ENCODE assay signal across 14 cellular contexts in genomic region chr9:88236531-88237453, GRCh38.
DNase-seq lines count a peak whose midpoint lies in the region; ATAC-seq, FAIRE-seq and TF ChIP-seq lines count a peak whose summit lies in the region.
"Had no signal": no experiment of that assay in that cellular context is flagged by ENCODE, and none has a peak within 500 bp of the region (broad histone marks: within the 10 kb centered on the region; RNA-seq: fewer than 3 reads in every experiment).

No MANE protein-coding gene starts in this region.

- no peak overlapping the region for H3K4me3 Mint-ChIP-seq in astrocyte (ENCODE audit: unreplicated experiment)
- no peak overlapping the region for H3K4me3 Mint-ChIP-seq in activated T-cell treated with anti-CD3 and anti-CD28 coated beads, Interleukin-2, amount 50 U/mL, for 24 hours
- H3K4me3 Mint-ChIP-seq: activated CD4-positive, alpha-beta memory T cell treated with anti-CD3 and anti-CD28 coated beads, Interleukin-2, amount 10 ng/mL, durations not matched to agents 7 days and 5 days; T-helper 17 cell had no signal

- TF ChIP-seq CTCF in AG10803 (conservative IDR thresholded peaks at IDR 0.05; ENCODE audit: low read length) = no peak
- TF ChIP-seq CTCF in astrocyte (IDR thresholded peaks at IDR 0.05; ENCODE audit: insufficient read depth, low read depth, low read length) = no peak
- TF ChIP-seq CTCF in ovary (IDR thresholded peaks at IDR 0.05) = no peak

- H3K27me3 ChIP-seq in astrocyte (ENCODE audit: insufficient read depth, low read length) = no peaks in the 10 kb centered on the region
- no peaks in the 10 kb centered on the region for H3K27me3 ChIP-seq in ovary

- H4K20me1 ChIP-seq in astrocyte (ENCODE audit: insufficient read depth, low read length) = no peaks in the 10 kb centered on the region

- H3K27ac ChIP-seq in astrocyte (ENCODE audit: low read depth, low read length) (no peak overlapping the region), ovary (no peak overlapping the region)

- H3K79me2 ChIP-seq in astrocyte (ENCODE audit: insufficient read depth, low read length) = no peaks in the 10 kb centered on the region

- H3K27me3 Mint-ChIP-seq in astrocyte (ENCODE audit: low read depth, unreplicated experiment) = no peaks in the 10 kb centered on the region
- H3K27me3 Mint-ChIP-seq in activated T-cell treated with anti-CD3 and anti-CD28 coated beads, Interleukin-2, amount 50 U/mL, for 24 hours = peaks cover 31% of the 10 kb centered on the region

- H3K36me3 Mint-ChIP-seq in astrocyte (ENCODE audit: low read depth, unreplicated experiment) = no peaks in the 10 kb centered on the region
- H3K36me3 Mint-ChIP-seq in activated T-cell treated with anti-CD3 and anti-CD28 coated beads, Interleukin-2, amount 50 U/mL, for 24 hours (ENCODE audit: low read depth) = no peaks in the 10 kb centered on the region

- H3K4me1 ChIP-seq in astrocyte (ENCODE audit: insufficient read depth, low read length) (no peaks in the 10 kb centered on the region), ovary (ENCODE audit: insufficient read depth) (peaks cover 10% of the 10 kb centered on the region)

- peaks cover 29% of the 10 kb centered on the region for H3K4me1 Mint-ChIP-seq in astrocyte (ENCODE audit: low read depth, unreplicated experiment)
- H3K4me1 Mint-ChIP-seq in activated T-cell treated with anti-CD3 and anti-CD28 coated beads, Interleukin-2, amount 50 U/mL, for 24 hours (ENCODE audit: low read depth) = peaks cover 12% of the 10 kb centered on the region

- H3K9me3 Mint-ChIP-seq in astrocyte (ENCODE audit: unreplicated experiment) = peaks cover 5% of the 10 kb centered on the region
- peaks cover 5% of the 10 kb centered on the region for H3K9me3 Mint-ChIP-seq in activated T-cell treated with anti-CD3 and anti-CD28 coated beads, Interleukin-2, amount 50 U/mL, for 24 hours
- H3K9me3 Mint-ChIP-seq: activated CD4-positive, alpha-beta memory T cell treated with anti-CD3 and anti-CD28 coated beads, Interleukin-2, amount 10 ng/mL, durations not matched to agents 7 days and 5 days had no signal

- no peak for ATAC-seq in GM18868 (IDR thresholded peaks at IDR 0.05; ENCODE audit: unreplicated experiment)
- ATAC-seq: activated naive CD4-positive, alpha-beta T cell treated with anti-CD3 and anti-CD28 coated beads, Interleukin-2, amount 50 U/mL, for 72 hours; T-helper 17 cell had no signal

- DNase-seq in AG10803 (ENCODE audit: low read depth) (peak; percentile 87), astrocyte (ENCODE audit: low read depth) (peak; percentile 74), globus pallidus (ENCODE audit: low spot score) (peak; percentile 62), ovary (peak; percentile 21 to 79 (median 54)), KBM-7 (no peak), NCI-H446 treated with DMSO at 0.1 percent for 48 hours (lab: John Stamatoyannopoulos, UW) (no peak)
- DNase-seq in activated T-cell treated with anti-CD3 and anti-CD28 coated beads, Interleukin-2, amount 50 U/mL, for 24 hours = no peak
- DNase-seq: activated CD4-positive, alpha-beta memory T cell treated with anti-CD3 and anti-CD28 coated beads, Interleukin-2, amount 10 ng/mL, durations not matched to agents 7 days and 5 days; AML-193; DMS79 treated with DMSO at 0.1 percent for 48 hours; NCI-H2029 treated with DMSO at 0.1 percent for 48 hours; T-helper 17 cell had no signal

- H3K27ac Mint-ChIP-seq in astrocyte (ENCODE audit: unreplicated experiment) = no peak overlapping the region
- H3K27ac Mint-ChIP-seq in activated T-cell treated with anti-CD3 and anti-CD28 coated beads, Interleukin-2, amount 50 U/mL, for 24 hours = no peak overlapping the region
- H3K27ac Mint-ChIP-seq: activated CD4-positive, alpha-beta memory T cell treated with anti-CD3 and anti-CD28 coated beads, Interleukin-2, amount 10 ng/mL, durations not matched to agents 7 days and 5 days; activated naive CD4-positive, alpha-beta T cell treated with anti-CD3 and anti-CD28 coated beads, Interleukin-2, amount 50 U/mL, for 72 hours; T-helper 17 cell had no signal

- in situ Hi-C loops in KBM-7 (cut with MboI; ENCODE audit: low pct_unique_long_range_greater_than_20kb, low sequenced_read_pairs) = no loop called here

- no peaks in the 10 kb centered on the region for H3K36me3 ChIP-seq in astrocyte (ENCODE audit: insufficient read depth, low read length)
- no peaks in the 10 kb centered on the region for H3K36me3 ChIP-seq in ovary

- H3K4me3 ChIP-seq in AG10803 (ENCODE audit: low read length) (no peak overlapping the region), astrocyte (ENCODE audit: insufficient read depth, low read depth, low read length) (no peak overlapping the region), ovary (no peak overlapping the region)

- intact Hi-C loops in ovary (cut with DNase I) = no loop called here

- H3K9me3 ChIP-seq in astrocyte (ENCODE audit: insufficient read depth, low read depth, low read length) (no peaks in the 10 kb centered on the region), ovary (no peaks in the 10 kb centered on the region)

- no peak for FAIRE-seq in astrocyte (lab: Jason Lieb, UNC)

- TF ChIP-seq EP300 in ovary (IDR thresholded peaks at IDR 0.05) = no peak

- no peak overlapping the region for H3K4me2 ChIP-seq in astrocyte (ENCODE audit: low read length)

- H3K9ac ChIP-seq in astrocyte (ENCODE audit: low read length) = no peak overlapping the region

- no peak for TF ChIP-seq POLR2A in ovary (IDR thresholded peaks at IDR 0.05)

- 31 to 39% (median 38%) methylated on average over 18 of the region's 18 CpGs for WGBS in ovary, 3 donors

- H2AFZ ChIP-seq in astrocyte (ENCODE audit: low read depth, low read length) = no peak overlapping the region

Comparison
In these comparisons a context has a peak if more than half of its experiments do, and no peak if none do; other contexts are left out.
1. DNase-seq: peak in AG10803 (single experiment), astrocyte (single experiment), globus pallidus (single experiment) and ovary (5 of 5); none in activated T-cell treated with anti-CD3 and anti-CD28 coated beads, Interleukin-2, amount 50 U/mL, for 24 hours (single experiment), KBM-7 (single experiment) and NCI-H446 treated with DMSO at 0.1 percent for 48 hours (single experiment).